In the genomic region with DNA sequence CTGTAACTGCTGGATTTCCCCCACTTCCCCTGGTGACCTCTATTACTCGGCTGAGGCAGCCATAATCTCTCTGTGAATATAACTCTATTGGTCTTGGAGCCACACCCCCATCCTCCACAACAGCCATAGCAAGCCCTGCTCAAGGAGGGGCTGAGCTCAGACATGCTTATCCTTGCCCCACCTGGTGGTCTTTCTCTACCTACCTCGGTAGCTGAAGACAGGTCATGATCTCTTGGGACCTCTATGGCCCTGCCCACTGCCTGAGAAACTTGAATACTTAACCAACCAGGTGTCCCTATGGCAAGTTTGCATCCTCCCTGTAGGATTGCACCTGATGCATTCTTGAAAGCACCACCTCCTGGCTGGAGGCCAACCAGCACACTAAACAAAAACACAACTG, we compare ENCODE assay signal across 16 cellular contexts.
DNase-seq lines count a peak whose midpoint lies in the region; ATAC-seq and TF ChIP-seq lines count a peak whose summit lies in the region.
"Had no signal": no experiment of that assay in that cellular context is flagged by ENCODE, and none has a peak within 500 bp of the region (broad histone marks: within the 10 kb centered on the region; RNA-seq: fewer than 3 reads in every experiment).

No MANE protein-coding gene starts in this region.

- H4K8ac ChIP-seq in H9 (replicated peaks; ENCODE audit: insufficient read length, low read depth, low read length) (no peak overlapping the region), mesendoderm (ENCODE audit: low read depth, low read length) (no peak overlapping the region)

- H3K9ac ChIP-seq in H9 (ENCODE audit: extremely low read depth, insufficient read length, low read length) (no peak overlapping the region), endodermal cell (ENCODE audit: extremely low read depth, low read length, poor library complexity, severe bottlenecking) (no peak overlapping the region), mesendoderm (ENCODE audit: low read length) (no peak overlapping the region), PC-3 (ENCODE audit: low read length) (no peak overlapping the region)

- H2BK20ac ChIP-seq in H9 (ENCODE audit: low read depth, low read length, poor library complexity, severe bottlenecking), result no peak overlapping the region

- no peaks in the 10 kb centered on the region for H3F3A ChIP-seq in PC-3 (ENCODE audit: low read length, unreplicated experiment)

- H2AK5ac ChIP-seq in H9 (ENCODE audit: insufficient read length, low read length), result no peak overlapping the region
- H2AK5ac ChIP-seq in mesendoderm (ENCODE audit: low read length), result no peak overlapping the region

- no peak overlapping the region for H3K23ac ChIP-seq in H9 (ENCODE audit: insufficient read length, low read depth, low read length)
- H3K23ac ChIP-seq in mesendoderm (ENCODE audit: low read length), result no peak overlapping the region

- H2BK5ac ChIP-seq in H9 (ENCODE audit: insufficient read length, low read length), result no peak overlapping the region
- no peak overlapping the region for H2BK5ac ChIP-seq in mesendoderm (ENCODE audit: low read length)

- intact Hi-C loops in PC-3 (cut with micrococcal nuclease), result no loop called here
- intact Hi-C loops in left colon (cut with DNase I, micrococcal nuclease), result no loop called here

- H3K79me1 ChIP-seq in H9 (ENCODE audit: insufficient read depth, low read depth, low read length, poor library complexity, severe bottlenecking) (no peaks in the 10 kb centered on the region), mesendoderm (ENCODE audit: low read length) (no peaks in the 10 kb centered on the region)

- no peaks in the 10 kb centered on the region for H3K4me1 ChIP-seq in H9 (ENCODE audit: insufficient read depth, low read length)
- no peaks in the 10 kb centered on the region for H3K4me1 ChIP-seq in endodermal cell (ENCODE audit: control insufficient read depth, insufficient read depth, low read length)
- no peaks in the 10 kb centered on the region for H3K4me1 ChIP-seq in mesendoderm (ENCODE audit: control insufficient read depth, low read depth, low read length)
- no peaks in the 10 kb centered on the region for H3K4me1 ChIP-seq in PC-3 (ENCODE audit: insufficient read depth, low read length)
- H3K4me1 ChIP-seq: BE2C, Caco-2 had no signal

- H4K20me1 ChIP-seq in H9 (ENCODE audit: control insufficient read depth, insufficient read depth, insufficient read length) (no peaks in the 10 kb centered on the region), PC-3 (ENCODE audit: low read length) (no peaks in the 10 kb centered on the region)

- no peaks in the 10 kb centered on the region for H3K9me2 ChIP-seq in PC-3 (replicated peaks; ENCODE audit: low read length)

- no peaks in the 10 kb centered on the region for H3K9me3 ChIP-seq in H9 (ENCODE audit: control insufficient read depth, low read depth, low read length)
- peaks cover 16% of the 10 kb centered on the region for H3K9me3 ChIP-seq in endodermal cell (ENCODE audit: control insufficient read depth, low read length)
- H3K9me3 ChIP-seq in PC-3 (ENCODE audit: low read length), result peaks cover 5% of the 10 kb centered on the region; the same call in 1 of the 2 replicates
- H3K9me3 ChIP-seq: Caco-2 had no signal

- H3K18ac ChIP-seq in H9 (ENCODE audit: insufficient read length, low read depth, low read length), result no peak overlapping the region
- no peak overlapping the region for H3K18ac ChIP-seq in mesendoderm (ENCODE audit: low read length)

- H3T11ph ChIP-seq in H9 (ENCODE audit: low read length), result no peak overlapping the region

- ATAC-seq in WTC11 (peak; percentile 96), PC-3 (no peak), left colon (no peak)
- ATAC-seq: HepG2 had no signal

- no peak overlapping the region for H3K14ac ChIP-seq in H9 (ENCODE audit: insufficient read depth, low read length)

- BruUV-seq in PC-3 (replicated peaks; lab: Mats Ljungman, UMichigan), result no TSS peak

- H3K4ac ChIP-seq in H9 (ENCODE audit: low read depth, low read length), result no peak overlapping the region
- H3K4ac ChIP-seq in mesendoderm (ENCODE audit: low read depth, low read length), result no peak overlapping the region

- H3K27ac Mint-ChIP-seq in H9 (no peak overlapping the region), WTC11 (no peak overlapping the region), endodermal cell (no peak overlapping the region)
- H3K27ac Mint-ChIP-seq: CD4-positive, alpha-beta T cell had no signal

- H3K27ac ChIP-seq in H9 (ENCODE audit: insufficient read length, low read depth, low read length) (no peak overlapping the region), endodermal cell (ENCODE audit: low read depth, low read length) (no peak overlapping the region), mesendoderm (ENCODE audit: low read depth, low read length) (no peak overlapping the region), PC-3 (ENCODE audit: low read length) (no peak overlapping the region)
- H3K27ac ChIP-seq: C4-2B had no signal

- no peak overlapping the region for H4K91ac ChIP-seq in H9 (ENCODE audit: insufficient read length, low read depth, low read length)

- H3K4me2 ChIP-seq in H9 (ENCODE audit: insufficient read depth, insufficient read length, low read length) (no peak overlapping the region), mesendoderm (ENCODE audit: low read length) (no peak overlapping the region), PC-3 (ENCODE audit: low read length) (no peak overlapping the region)

- CTCF ChIA-PET in WTC11 (lab: Charles Lee), result no interaction called here
- CTCF ChIA-PET in PC-3 (lab: Charles Lee), result no interaction called here

- no peak overlapping the region for H4K5ac ChIP-seq in H9 (ENCODE audit: insufficient read length, low read depth, low read length)
- no peak overlapping the region for H4K5ac ChIP-seq in mesendoderm (ENCODE audit: low read length)

- H3K27me3 Mint-ChIP-seq in H9 (ENCODE audit: low read depth) (no peaks in the 10 kb centered on the region), WTC11 (ENCODE audit: low read depth) (no peaks in the 10 kb centered on the region), endodermal cell (ENCODE audit: insufficient read depth) (no peaks in the 10 kb centered on the region)
- H3K27me3 Mint-ChIP-seq: CD4-positive, alpha-beta T cell; IgD-negative memory B cell had no signal

- H3K23me2 ChIP-seq in H9 (ENCODE audit: insufficient read length, low read depth, low read length, poor library complexity, severe bottlenecking), result no peaks in the 10 kb centered on the region

- H2BK120ac ChIP-seq in H9 (ENCODE audit: low read depth, low read length, poor library complexity, severe bottlenecking), result no peak overlapping the region
- no peak overlapping the region for H2BK120ac ChIP-seq in mesendoderm (ENCODE audit: low read depth, low read length)

- H3K4me3 Mint-ChIP-seq in H9, result no peak overlapping the region
- no peak overlapping the region for H3K4me3 Mint-ChIP-seq in WTC11
- H3K4me3 Mint-ChIP-seq in endodermal cell, result no peak overlapping the region
- H3K4me3 Mint-ChIP-seq: CD4-positive, alpha-beta T cell; IgD-negative memory B cell had no signal

- WGBS in H9 (ENCODE audit: extremely low coverage, insufficient read length, low lambda C conversion rate), result no CpG with 5 or more reads among the region's 2 CpGs
- 80 to 85% methylated on average over 1 to 2 of the region's 2 CpGs for WGBS in endodermal cell (ENCODE audit: insufficient coverage in 1 of 2, insufficient read length in 1 of 2), 2 experiments
- no CpG with 5 or more reads among the region's 2 CpGs for WGBS in mesendoderm (ENCODE audit: extremely low coverage, insufficient coverage, low lambda C conversion rate)

- no peak overlapping the region for H2BK12ac ChIP-seq in H9 (ENCODE audit: insufficient read length, low read depth, low read length)

- peak; percentile 50 for DNase-seq in H9
- DNase-seq in WTC11 (ENCODE audit: low spot score), result no peak
- DNase-seq in endodermal cell, result peak; percentile 56
- DNase-seq in mesendoderm, result peak; percentile 29
- no peak for DNase-seq in GM10266 (ENCODE audit: extremely low spot score)
- DNase-seq in PC-3, result no peak
- DNase-seq in left colon, result no peak
- DNase-seq: ACHN; BE2C; Caco-2; CD4-positive, alpha-beta T cell; HCEC 1CT; KBM-7 had no signal

- H3K79me2 ChIP-seq in H9 (ENCODE audit: insufficient read depth, low read length), result no peaks in the 10 kb centered on the region
- no peaks in the 10 kb centered on the region for H3K79me2 ChIP-seq in mesendoderm (ENCODE audit: control insufficient read depth, insufficient read depth, low read length)
- H3K79me2 ChIP-seq in PC-3 (ENCODE audit: low read length), result no peaks in the 10 kb centered on the region

- peaks cover 12 to 16% of the 10 kb centered on the region in 2 experiments; a peak in 4 of 5 replicates for H3K9me3 Mint-ChIP-seq in H9
- peaks cover 46% of the 10 kb centered on the region for H3K9me3 Mint-ChIP-seq in WTC11
- H3K9me3 Mint-ChIP-seq in endodermal cell, result peaks cover 19% of the 10 kb centered on the region

- POLR2A ChIA-PET in WTC11 (lab: Charles Lee) (no interaction called here), PC-3 (lab: Charles Lee; ENCODE audit: unreplicated experiment) (no interaction called here)

- TF ChIP-seq CTCF in H9 (conservative IDR thresholded peaks at IDR 0.05) (no peak), WTC11 (IDR thresholded peaks at IDR 0.05) (no peak), endodermal cell (conservative IDR thresholded peaks at IDR 0.05) (peak; percentile 21), GM10266 (IDR thresholded peaks at IDR 0.05; ENCODE audit: control insufficient read depth, insufficient read depth, low read depth, missing control alignments) (no peak), PC-3 (conservative IDR thresholded peaks at IDR 0.05; ENCODE audit: low read depth, low read length) (no peak)

- no peaks in the 10 kb centered on the region for H3K27me3 ChIP-seq in H9 (ENCODE audit: insufficient read depth, low read length)
- H3K27me3 ChIP-seq in endodermal cell (ENCODE audit: control insufficient read depth, insufficient read depth, low read length, poor library complexity, severe bottlenecking), result no peaks in the 10 kb centered on the region
- peaks cover 2% of the 10 kb centered on the region for H3K27me3 ChIP-seq in mesendoderm (ENCODE audit: insufficient read depth, low read length, poor library complexity)
- no peaks in the 10 kb centered on the region for H3K27me3 ChIP-seq in PC-3 (ENCODE audit: low read length)
- H3K27me3 ChIP-seq: BE2C had no signal

- H3K56ac ChIP-seq in H9 (ENCODE audit: insufficient read length, low read depth, low read length) (no peak overlapping the region), mesendoderm (ENCODE audit: low read length) (no peak overlapping the region)

- no peaks in the 10 kb centered on the region for H3K4me1 Mint-ChIP-seq in H9
- H3K4me1 Mint-ChIP-seq in WTC11, result no peaks in the 10 kb centered on the region
- peaks cover 3% of the 10 kb centered on the region for H3K4me1 Mint-ChIP-seq in endodermal cell
- H3K4me1 Mint-ChIP-seq: IgD-negative memory B cell had no signal

- H3K36me3 Mint-ChIP-seq in H9 (ENCODE audit: insufficient read depth in 1 of 3, low read depth in 3 of 3) (peaks cover 0 to 5% (median 4%) of the 10 kb centered on the region in 3 experiments; a peak in 2 of 7 replicates), WTC11 (peaks cover 6% of the 10 kb centered on the region), endodermal cell (ENCODE audit: low read depth) (no peaks in the 10 kb centered on the region)
- H3K36me3 Mint-ChIP-seq: IgD-negative memory B cell had no signal

- no peaks in the 10 kb centered on the region for H3K36me3 ChIP-seq in endodermal cell (ENCODE audit: control insufficient read depth, insufficient read depth, low read length)
- H3K36me3 ChIP-seq in mesendoderm (ENCODE audit: control insufficient read depth, insufficient read depth, low read length), result no peaks in the 10 kb centered on the region
- no peaks in the 10 kb centered on the region for H3K36me3 ChIP-seq in PC-3 (ENCODE audit: low read depth, low read length)
- H3K36me3 ChIP-seq: BE2C had no signal

- H3K4me3 ChIP-seq in endodermal cell (ENCODE audit: low read length) (no peak overlapping the region), mesendoderm (ENCODE audit: low read length) (no peak overlapping the region), PC-3 (ENCODE audit: low read length) (no peak overlapping the region)

- H2BK15ac ChIP-seq in H9 (ENCODE audit: low read depth, low read length) (no peak overlapping the region), mesendoderm (replicated peaks; ENCODE audit: low read depth) (no peak overlapping the region)

- H2AFZ ChIP-seq in H9 (ENCODE audit: low read length) (no peak overlapping the region), PC-3 (ENCODE audit: low read length) (no peak overlapping the region)

Comparison
In these comparisons a context has a peak if more than half of its experiments do, and no peak if none do; other contexts are left out.
1. DNase-seq: peak in H9 (single experiment), endodermal cell (single experiment) and mesendoderm (single experiment); none in WTC11 (single experiment), GM10266 (single experiment), PC-3 (single experiment) and left colon (0 of 2).